ENCODE assay signal across 8 cellular contexts in genomic region chr11:61955031-61955415, GRCh38. TPM values are rescaled to one million over a fixed set of nuclear protein-coding genes. Genes with fewer than 3 reads are reported as not detected.
DNase-seq lines count a peak whose midpoint lies in the region; ATAC-seq and TF ChIP-seq lines count a peak whose summit lies in the region.

No MANE protein-coding gene starts in this region.

- H3K27ac Mint-ChIP-seq in activated T-helper 2 cell treated with anti-CD3 and anti-CD28 coated beads, Interferon-gamma antibody, Interleukin-2, Interleukin-4, amounts not matched to agents 10 μg/mL and 5 μg/mL and 100 μg/mL, durations not matched to agents 14 hours and 24 hours and 36 hours: no peak overlapping the region

- peak overlapping the region; percentile 44 for H3K4me2 ChIP-seq in PC-9

- H3K4me3 ChIP-seq in PC-9 (peak overlapping the region; percentile 28; the same call in 1 of the 2 replicates), esophagus (ENCODE audit: low read depth in 1 of 2, low read length in 2 of 2) (peak overlapping the region in 1 of 2 donors; percentile 12), mesodermal cell (ENCODE audit: extremely low read depth, insufficient read depth, low read length, poor library complexity, severe bottlenecking) (peak overlapping the region; percentile 16), upper lobe of left lung (peak overlapping the region; percentile 16 to 50 (median 47))

- ATAC-seq in upper lobe of left lung (ENCODE audit: low FRiP score in 2 of 2) (peak; percentile 77 to 92), GM19023 (IDR thresholded peaks at IDR 0.05; ENCODE audit: unreplicated experiment) (no peak)

- TF ChIP-seq CTCF in PC-9 (conservative IDR thresholded peaks at IDR 0.05) (no peak; the same call in 1 of the 2 replicates), upper lobe of left lung (IDR thresholded peaks at IDR 0.05) (peak in 2 of 6 experiments; percentile 11 to 16)

- no peaks in the 10 kb centered on the region for H3K27me3 ChIP-seq in PC-9 (ENCODE audit: insufficient read depth, low read depth)
- H3K27me3 ChIP-seq in esophagus (ENCODE audit: control insufficient read depth in 1 of 2, insufficient read depth in 2 of 2, low read length in 2 of 2): peaks cover 0 to 3% of the 10 kb centered on the region in 2 donors
- H3K27me3 ChIP-seq in upper lobe of left lung: peaks cover 0 to 8% (median 2%) of the 10 kb centered on the region in 4 donors

- no peaks in the 10 kb centered on the region for H3K9me2 ChIP-seq in PC-9 (ENCODE audit: insufficient read depth)

- DNase-seq in COR-L47 (lab: John Stamatoyannopoulos, UW): peak; percentile 15
- DNase-seq in PC-9: peak in 1 of 2 experiments; percentile 55
- DNase-seq in upper lobe of left lung: peak; percentile 84 to 87
- no peak for DNase-seq in activated T-helper 2 cell treated with anti-CD3 and anti-CD28 coated beads, Interferon-gamma antibody, Interleukin-2, Interleukin-4, amounts not matched to agents 10 μg/mL and 5 μg/mL and 100 μg/mL, durations not matched to agents 14 hours and 24 hours and 36 hours (ENCODE audit: low spot score)
- DNase-seq in NCI-H1092 (lab: John Stamatoyannopoulos, UW): no peak

- H3F3A ChIP-seq in PC-9 (ENCODE audit: insufficient read depth, low read depth): peaks cover 38% of the 10 kb centered on the region

- H3K4me1 ChIP-seq in PC-9 (replicated peaks; ENCODE audit: insufficient read depth) (peaks cover 32% of the 10 kb centered on the region), esophagus (ENCODE audit: control insufficient read depth in 2 of 2, insufficient read depth in 2 of 2, low read length in 1 of 2) (peaks cover 0 to 4% of the 10 kb centered on the region in 2 donors), mesodermal cell (ENCODE audit: control insufficient read depth, insufficient read depth, low read length, poor library complexity, severe bottlenecking) (no peaks in the 10 kb centered on the region), upper lobe of left lung (peaks cover 16 to 24% (median 20%) of the 10 kb centered on the region in 4 donors)

- H3K4me1 Mint-ChIP-seq in activated T-helper 2 cell treated with anti-CD3 and anti-CD28 coated beads, Interferon-gamma antibody, Interleukin-2, Interleukin-4, amounts not matched to agents 10 μg/mL and 5 μg/mL and 100 μg/mL, durations not matched to agents 14 hours and 24 hours and 36 hours (ENCODE audit: low read depth): peaks cover 2% of the 10 kb centered on the region

- H4K20me1 ChIP-seq in PC-9 (ENCODE audit: insufficient read depth): no peaks in the 10 kb centered on the region

- CTCF ChIA-PET in PC-9 (lab: Charles Lee): interaction anchor here (1.1 kb wide), 1 partner anchor 127 kb away, joined by 3 read pairs; no protein-coding TSS in a partner anchor

- intact Hi-C loops in PC-9 (cut with micrococcal nuclease; ENCODE audit: unreplicated experiment): no loop called here
- intact Hi-C loops in activated T-helper 2 cell treated with anti-CD3 and anti-CD28 coated beads, Interferon-gamma antibody, Interleukin-2, Interleukin-4, amounts not matched to agents 10 μg/mL and 5 μg/mL and 100 μg/mL, durations not matched to agents 14 hours and 24 hours and 36 hours (cut with micrococcal nuclease): no loop called here

- no peaks in the 10 kb centered on the region for H3K79me2 ChIP-seq in PC-9 (ENCODE audit: low read depth)

- BruUV-seq in PC-9 (replicated peaks; lab: Mats Ljungman, UMichigan): no TSS peak

- peaks cover 22% of the 10 kb centered on the region for H3K27me3 Mint-ChIP-seq in activated T-helper 2 cell treated with anti-CD3 and anti-CD28 coated beads, Interferon-gamma antibody, Interleukin-2, Interleukin-4, amounts not matched to agents 10 μg/mL and 5 μg/mL and 100 μg/mL, durations not matched to agents 14 hours and 24 hours and 36 hours (ENCODE audit: low read depth)

- H3K9me3 ChIP-seq in PC-9 (ENCODE audit: insufficient read depth, low read depth): no peaks in the 10 kb centered on the region
- H3K9me3 ChIP-seq in esophagus (ENCODE audit: control insufficient read depth in 2 of 2, insufficient read depth in 1 of 2, low read depth in 1 of 2, low read length in 1 of 2): no peaks in the 10 kb centered on the region
- H3K9me3 ChIP-seq in mesodermal cell (ENCODE audit: control insufficient read depth, low read length): no peaks in the 10 kb centered on the region
- H3K9me3 ChIP-seq in upper lobe of left lung: no peaks in the 10 kb centered on the region

- H3K36me3 Mint-ChIP-seq in activated T-helper 2 cell treated with anti-CD3 and anti-CD28 coated beads, Interferon-gamma antibody, Interleukin-2, Interleukin-4, amounts not matched to agents 10 μg/mL and 5 μg/mL and 100 μg/mL, durations not matched to agents 14 hours and 24 hours and 36 hours (ENCODE audit: low read depth): no peaks in the 10 kb centered on the region

- POLR2A ChIA-PET in PC-9 (lab: Charles Lee; ENCODE audit: unreplicated experiment): interaction anchor here (0.5 to 1.1 kb wide), 5 partner anchors 13 to 799 kb away, joined by 3 to 4 read pairs (median 3); partner anchors contain the start of genes FTH1 and ZBTB3

- WGBS in esophagus, 2 donors: 12% methylated on average over 19 of the region's 19 CpGs
- 4 to 5% methylated on average over 13 to 15 of the region's 19 CpGs for WGBS in mesodermal cell (ENCODE audit: insufficient coverage in 2 of 2), 2 experiments
- 4 to 5% methylated on average over 14 to 19 of the region's 19 CpGs for WGBS in upper lobe of left lung, 2 donors

- no peaks in the 10 kb centered on the region for H3K9me3 Mint-ChIP-seq in activated T-helper 2 cell treated with anti-CD3 and anti-CD28 coated beads, Interferon-gamma antibody, Interleukin-2, Interleukin-4, amounts not matched to agents 10 μg/mL and 5 μg/mL and 100 μg/mL, durations not matched to agents 14 hours and 24 hours and 36 hours

- H2AFZ ChIP-seq in PC-9: 0 out of 2 replicates have a peak overlapping the region, but pooled peaks have one; percentile 25

- no peak overlapping the region for H3K4me3 Mint-ChIP-seq in activated T-helper 2 cell treated with anti-CD3 and anti-CD28 coated beads, Interferon-gamma antibody, Interleukin-2, Interleukin-4, amounts not matched to agents 10 μg/mL and 5 μg/mL and 100 μg/mL, durations not matched to agents 14 hours and 24 hours and 36 hours (ENCODE audit: low read depth)

- TF ChIP-seq EP300 in upper lobe of left lung (IDR thresholded peaks at IDR 0.05): peak in 1 of 4 donors; percentile 62

- H3K36me3 ChIP-seq in PC-9 (ENCODE audit: low read depth) (no peaks in the 10 kb centered on the region), esophagus (ENCODE audit: control insufficient read depth in 2 of 2, insufficient read depth in 2 of 2, low read length in 1 of 2) (no peaks in the 10 kb centered on the region), mesodermal cell (ENCODE audit: control insufficient read depth, insufficient read depth, low read length) (no peaks in the 10 kb centered on the region), upper lobe of left lung (peaks cover 0 to 9% (median 0%) of the 10 kb centered on the region in 4 donors)

- H3K27ac ChIP-seq in PC-9 (no peak overlapping the region), esophagus (ENCODE audit: low read depth in 2 of 2, low read length in 1 of 2) (peak overlapping the region; percentile 64 to 66), mesodermal cell (ENCODE audit: low read depth, low read length, severe bottlenecking) (no peak overlapping the region), upper lobe of left lung (peak overlapping the region; percentile 84 to 95 (median 92))

- peak in 1 of 4 donors; percentile 54 for TF ChIP-seq POLR2A in upper lobe of left lung (IDR thresholded peaks at IDR 0.05)

RNA-seq across cellular contexts. Expression of gene BEST1, which starts 4.9 kb away (rescaled TPM):
- total RNA-seq in PC-9 (2021) (0.81 and 1.2 TPM in 2 replicates), upper lobe of left lung (10 to 100 TPM in 3 of 6 donors, 1 to 10 TPM in 3; 6.5 to 18.9 (median 10.4) TPM)
- 1 to 10 TPM; 1.2 to 3.8 TPM for polyA plus RNA-seq in esophagus
- 0.55 TPM for polyA plus RNA-seq in mesodermal cell (2013, experiment 1 of 2)
- polyA plus RNA-seq in mesodermal cell (2013, experiment 2 of 2): 0.35 TPM
- total RNA-seq in activated T-helper 2 cell treated with anti-CD3 and anti-CD28 coated beads, Interferon-gamma antibody, Interleukin-2, Interleukin-4, amounts not matched to agents 10 μg/mL and 5 μg/mL and 100 μg/mL, durations not matched to agents 14 hours and 24 hours and 36 hours: 0.09 TPM in 1 of 2 replicates, not detected in the other

RNA-seq across cellular contexts. Expression of gene FTH1, which starts 12.4 kb away (rescaled TPM):
- 6,804 and 8,986 TPM in 2 replicates for total RNA-seq in PC-9 (2021)
- 1,000 to 10,000 TPM; 3,491 to 8,500 TPM for polyA plus RNA-seq in esophagus
- 1,624 TPM for polyA plus RNA-seq in mesodermal cell (2013, experiment 1 of 2)
- polyA plus RNA-seq in mesodermal cell (2013, experiment 2 of 2): 1,415 TPM
- 1,000 to 10,000 TPM; 2,996 to 4,693 (median 4,496) TPM for total RNA-seq in upper lobe of left lung
- 568 and 585 TPM in 2 replicates for total RNA-seq in activated T-helper 2 cell treated with anti-CD3 and anti-CD28 coated beads, Interferon-gamma antibody, Interleukin-2, Interleukin-4, amounts not matched to agents 10 μg/mL and 5 μg/mL and 100 μg/mL, durations not matched to agents 14 hours and 24 hours and 36 hours

RNA-seq across cellular contexts. Expression of gene RAB3IL1, which starts 37.7 kb away (rescaled TPM):
- total RNA-seq in PC-9 (2021): 4.4 and 10.4 TPM in 2 replicates
- polyA plus RNA-seq in esophagus: 1 to 10 TPM; 1.4 to 2.1 TPM
- 6.9 TPM for polyA plus RNA-seq in mesodermal cell (2013, experiment 1 of 2)
- polyA plus RNA-seq in mesodermal cell (2013, experiment 2 of 2): 5.0 TPM
- total RNA-seq in upper lobe of left lung: 10 to 100 TPM in 3 of 6 donors, 1 to 10 TPM in 3; 4.4 to 20.7 (median 10.0) TPM
- 0.09 TPM in 1 of 2 replicates, not detected in the other for total RNA-seq in activated T-helper 2 cell treated with anti-CD3 and anti-CD28 coated beads, Interferon-gamma antibody, Interleukin-2, Interleukin-4, amounts not matched to agents 10 μg/mL and 5 μg/mL and 100 μg/mL, durations not matched to agents 14 hours and 24 hours and 36 hours

Comparison
In these comparisons a context has a peak if more than half of its experiments do, and no peak if none do; other contexts are left out.
1. DNase-seq: peak in COR-L47 (single experiment) and upper lobe of left lung (2 of 2); none in activated T-helper 2 cell treated with anti-CD3 and anti-CD28 coated beads, Interferon-gamma antibody, Interleukin-2, Interleukin-4, amounts not matched to agents 10 μg/mL and 5 μg/mL and 100 μg/mL, durations not matched to agents 14 hours and 24 hours and 36 hours (single experiment) and NCI-H1092 (single experiment).
2. H3K27ac ChIP-seq: peak in esophagus (2 of 2) and upper lobe of left lung (4 of 4); none in PC-9 (single experiment) and mesodermal cell (single experiment).